In the genomic region with DNA sequence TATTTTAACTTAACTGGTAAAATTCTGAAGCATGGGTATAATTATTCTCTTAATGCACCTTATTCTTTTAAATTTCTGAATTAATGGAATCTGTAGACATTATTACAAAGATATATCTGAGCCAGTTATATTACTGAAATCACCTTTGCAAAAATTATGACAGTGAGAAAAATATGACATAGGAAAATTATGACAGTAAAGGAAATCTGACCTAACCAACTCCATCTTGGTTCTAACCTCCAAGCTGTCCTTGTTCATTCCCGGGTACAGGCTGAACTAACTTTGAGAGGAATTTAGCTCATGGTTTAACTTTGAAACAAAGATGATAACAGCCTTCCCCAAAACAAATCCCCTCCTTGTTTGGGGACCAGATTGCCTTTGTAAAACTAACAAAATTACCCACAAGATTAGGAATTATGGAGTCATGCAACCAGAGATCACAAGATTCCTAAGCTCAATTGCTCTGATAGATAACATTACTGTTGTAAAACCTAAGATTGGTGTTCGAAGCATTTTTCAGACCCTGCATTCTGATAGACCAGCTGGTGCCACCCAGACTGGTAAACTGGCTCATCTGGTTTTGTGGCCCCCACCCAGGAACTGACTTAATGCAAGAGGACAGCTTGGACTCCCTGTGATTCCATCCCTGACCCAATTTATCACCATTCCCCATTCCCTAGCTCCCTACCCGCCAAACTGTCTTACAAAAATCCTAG, we compare ENCODE assay signal across 21 cellular contexts.
"Had no signal": no experiment of that assay in that cellular context is flagged by ENCODE, and none has a peak within 500 bp of the region (broad histone marks: within the 10 kb centered on the region; RNA-seq: fewer than 3 reads in every experiment).

No MANE protein-coding gene starts in this region.

- H3K36me3 Mint-ChIP-seq: naive B cell had no signal

- H3K9me3 Mint-ChIP-seq: activated CD8-positive, alpha-beta T cell treated with anti-CD3 and anti-CD28 coated beads for 36 hours; activated T-helper 1 cell treated with anti-CD3 and anti-CD28 coated beads, Interleukin-12 subunit alpha, Interleukin-12 subunit beta, Interleukin-2, Interleukin-4 antibody, amounts not matched to agents 30 ng/mL and 10 ng/mL and 1 ng/mL, durations not matched to agents 14 hours and 24 hours and 36 hours; naive B cell had no signal

- H3K4me1 ChIP-seq: parathyroid adenoma had no signal

- H3K4me3 Mint-ChIP-seq: activated CD8-positive, alpha-beta memory T cell treated with anti-CD3 and anti-CD28 coated beads, Interleukin-2, amount 10 ng/mL, durations not matched to agents 7 days and 5 days; activated CD8-positive, alpha-beta T cell treated with anti-CD3 and anti-CD28 coated beads for 36 hours; activated naive CD4-positive, alpha-beta T cell treated with anti-CD3 and anti-CD28 coated beads, Interleukin-2, amount 50 U/mL, for 24 hours; activated T-helper 1 cell treated with anti-CD3 and anti-CD28 coated beads, Interleukin-12 subunit alpha, Interleukin-12 subunit beta, Interleukin-2, Interleukin-4 antibody, amounts not matched to agents 30 ng/mL and 10 ng/mL and 1 ng/mL, durations not matched to agents 14 hours and 24 hours and 36 hours; stimulated activated naive B cell treated with anti-CD40 and anti-IgM and Interleukin-4, amounts not matched to agents 10 μg/mL and 1 μg/mL and 100 μg/mL, for 72 hours had no signal

- H3K27ac Mint-ChIP-seq: activated CD8-positive, alpha-beta memory T cell treated with anti-CD3 and anti-CD28 coated beads, Interleukin-2, amount 10 ng/mL, durations not matched to agents 7 days and 5 days; activated CD8-positive, alpha-beta T cell treated with anti-CD3 and anti-CD28 coated beads for 36 hours; activated naive CD4-positive, alpha-beta T cell treated with anti-CD3 and anti-CD28 coated beads, Interleukin-2, amount 50 U/mL, for 24 hours; activated T-helper 1 cell treated with anti-CD3 and anti-CD28 coated beads, Interleukin-12 subunit alpha, Interleukin-12 subunit beta, Interleukin-2, Interleukin-4 antibody, amounts not matched to agents 30 ng/mL and 10 ng/mL and 1 ng/mL, durations not matched to agents 14 hours and 24 hours and 36 hours; stimulated activated naive B cell treated with anti-CD40 and anti-IgM and Interleukin-4, amounts not matched to agents 10 μg/mL and 1 μg/mL and 100 μg/mL, for 72 hours had no signal

- H3K4me3 ChIP-seq: body of pancreas, cardiac muscle cell, gastroesophageal sphincter had no signal

- H3K36me3 ChIP-seq: cardiac muscle cell, gastroesophageal sphincter had no signal

- H3K27me3 ChIP-seq: body of pancreas, cardiac muscle cell, gastroesophageal sphincter had no signal

- H3K9me3 ChIP-seq: body of pancreas, gastroesophageal sphincter, SK-N-SH had no signal

- H3K79me2 ChIP-seq: parathyroid adenoma had no signal

- ATAC-seq: activated CD8-positive, alpha-beta memory T cell treated with anti-CD3 and anti-CD28 coated beads, Interleukin-2, amount 10 ng/mL, durations not matched to agents 7 days and 5 days; activated CD8-positive, alpha-beta T cell treated with anti-CD3 and anti-CD28 coated beads for 36 hours; body of pancreas; esophagus mucosa; gastroesophageal sphincter; sciatic nerve; stimulated activated naive B cell treated with anti-CD40 and anti-IgM and Interleukin-4, amounts not matched to agents 10 μg/mL and 1 μg/mL and 100 μg/mL, for 72 hours had no signal

- DNase-seq: activated CD4-positive, alpha-beta T cell treated with anti-CD3 and anti-CD28 coated beads for 48 hours; activated CD8-positive, alpha-beta memory T cell treated with anti-CD3 and anti-CD28 coated beads, Interleukin-2, amount 10 ng/mL, durations not matched to agents 7 days and 5 days; activated CD8-positive, alpha-beta T cell treated with anti-CD3 and anti-CD28 coated beads for 36 hours; activated gamma-delta T cell; activated T-cell treated with anti-CD3 and anti-CD28 coated beads for 4 hours; anterior cingulate cortex; body of pancreas; effector memory CD4-positive, alpha-beta T cell; naive B cell; nucleus accumbens; SK-N-SH; stimulated activated CD4-positive, alpha-beta T cell treated with anti-CD3 and anti-CD28 coated beads, Interleukin-2, amount 100 ng/mL, for 48 hours; stimulated activated CD8-positive, alpha-beta memory T cell treated with anti-CD3 and anti-CD28 coated beads, Interleukin-4, amount 100 ng/mL, for 48 hours; stimulated activated naive B cell treated with anti-CD40 and anti-IgM and Interleukin-4, amounts not matched to agents 10 μg/mL and 1 μg/mL and 100 μg/mL, for 72 hours had no signal

- H3K9me2 ChIP-seq: SK-N-SH had no signal

- H3K4me2 ChIP-seq: SK-N-SH had no signal

- H2AFZ ChIP-seq: parathyroid adenoma had no signal

- H3K27me3 Mint-ChIP-seq: activated CD8-positive, alpha-beta memory T cell treated with anti-CD3 and anti-CD28 coated beads, Interleukin-2, amount 10 ng/mL, durations not matched to agents 7 days and 5 days; activated CD8-positive, alpha-beta T cell treated with anti-CD3 and anti-CD28 coated beads for 36 hours; activated naive CD4-positive, alpha-beta T cell treated with anti-CD3 and anti-CD28 coated beads, Interleukin-2, amount 50 U/mL, for 24 hours; naive B cell; stimulated activated naive B cell treated with anti-CD40 and anti-IgM and Interleukin-4, amounts not matched to agents 10 μg/mL and 1 μg/mL and 100 μg/mL, for 72 hours had no signal

- H3K27ac ChIP-seq: body of pancreas, cardiac muscle cell, gastroesophageal sphincter, parathyroid adenoma had no signal
